Comparison of ENCODE assay signal across 1 cellular context in the genomic region with DNA sequence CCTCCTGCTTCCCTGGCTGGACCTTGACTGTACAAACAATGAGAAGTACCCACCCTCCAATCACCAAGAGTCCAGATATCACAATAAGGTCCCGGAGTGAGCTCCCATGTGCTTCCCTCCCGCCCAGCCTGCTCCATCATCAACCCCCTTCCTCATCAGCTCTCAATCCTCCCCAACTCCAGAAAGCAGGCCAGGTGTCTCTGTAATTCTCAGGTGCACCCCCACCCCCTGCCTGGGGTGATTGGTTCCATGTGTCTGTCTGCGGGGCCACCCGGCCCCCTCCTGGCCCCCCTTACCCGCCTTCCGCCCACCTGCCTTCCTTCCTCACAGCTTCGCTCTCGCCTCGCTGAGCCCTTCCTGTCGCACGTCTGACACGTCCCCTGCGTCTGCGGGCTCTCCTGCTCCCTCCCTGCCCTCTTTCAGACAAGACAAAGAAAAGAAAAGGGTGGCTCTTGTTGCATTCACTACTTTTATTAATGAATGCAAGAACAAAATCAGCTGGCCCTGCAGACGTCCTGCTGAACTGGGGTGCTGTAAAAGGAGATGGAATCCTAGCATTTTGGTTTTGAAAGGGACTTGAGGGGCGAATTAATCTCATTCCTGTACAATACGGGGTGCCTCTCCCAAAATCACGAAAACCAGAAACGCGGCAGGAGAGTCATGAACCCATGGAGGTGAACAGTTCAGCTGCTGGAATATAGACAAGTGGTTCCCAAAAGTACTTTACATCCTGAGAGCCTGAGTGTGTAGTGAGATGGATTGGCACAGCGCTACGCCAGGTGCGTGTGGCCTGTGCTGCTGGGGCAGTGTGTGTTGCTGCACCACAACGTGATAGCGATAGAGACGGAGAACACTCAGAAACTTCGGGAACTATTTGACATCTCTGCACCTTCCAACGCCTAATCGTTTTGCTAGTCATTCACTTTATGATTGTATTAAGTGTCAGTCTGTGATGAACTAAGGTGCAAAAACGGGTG.
TF ChIP-seq lines count a peak whose summit lies in the region.

No MANE protein-coding gene starts in this region.

TF ChIP-seq in GM23338, 12 proteins besides CTCF, POLR2A, EP300 and RAD21 (continued from another document):
- TF ChIP-seq, protein P1, sequence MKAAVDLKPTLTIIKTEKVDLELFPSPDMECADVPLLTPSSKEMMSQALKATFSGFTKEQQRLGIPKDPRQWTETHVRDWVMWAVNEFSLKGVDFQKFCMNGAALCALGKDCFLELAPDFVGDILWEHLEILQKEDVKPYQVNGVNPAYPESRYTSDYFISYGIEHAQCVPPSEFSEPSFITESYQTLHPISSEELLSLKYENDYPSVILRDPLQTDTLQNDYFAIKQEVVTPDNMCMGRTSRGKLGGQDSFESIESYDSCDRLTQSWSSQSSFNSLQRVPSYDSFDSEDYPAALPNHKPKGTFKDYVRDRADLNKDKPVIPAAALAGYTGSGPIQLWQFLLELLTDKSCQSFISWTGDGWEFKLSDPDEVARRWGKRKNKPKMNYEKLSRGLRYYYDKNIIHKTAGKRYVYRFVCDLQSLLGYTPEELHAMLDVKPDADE (IDR thresholded peaks at IDR 0.05) = 0 out of 2 replicates have a peak, but pooled peaks have one; percentile 43
